ENCODE assay signal across 1 cellular context in the genomic region with DNA sequence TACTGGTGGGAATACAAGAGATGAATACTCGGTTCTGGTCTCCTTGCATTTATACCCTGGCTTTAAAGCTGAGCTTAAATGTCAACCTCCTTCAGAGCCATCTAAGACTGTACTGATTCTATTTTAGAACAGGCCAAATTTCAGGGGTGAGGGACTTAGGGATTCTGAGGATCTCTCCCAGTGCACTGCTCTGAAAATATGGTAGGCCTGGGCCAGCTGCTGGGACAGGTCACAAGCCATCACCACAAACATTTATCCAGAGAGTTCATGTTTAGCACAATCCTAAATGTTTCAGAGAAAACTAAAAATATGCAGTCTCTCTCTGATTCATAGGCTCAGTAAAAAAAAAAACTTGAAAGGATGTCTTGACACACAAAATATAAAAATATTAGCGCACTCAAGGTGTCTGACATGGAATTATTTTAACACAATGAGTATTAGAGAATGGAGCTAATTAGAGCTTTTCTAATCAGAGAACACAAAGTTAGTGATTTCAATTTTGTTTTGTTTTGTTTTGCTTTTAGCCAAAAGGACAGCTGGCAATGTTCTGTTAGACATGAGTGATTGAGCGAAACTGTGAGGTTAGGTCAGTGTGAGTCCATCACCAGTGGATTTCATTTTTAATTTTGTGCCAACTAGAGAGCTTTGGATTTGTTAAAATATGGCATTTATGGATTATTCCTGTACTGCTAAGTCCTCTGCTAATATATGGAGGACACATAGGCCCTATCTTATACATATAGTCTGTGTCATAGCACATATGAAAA.
TF ChIP-seq lines count a peak whose summit lies in the region.

No MANE protein-coding gene starts in this region.

TF ChIP-seq in IMR-90, 13 proteins besides CTCF, POLR2A, EP300 and RAD21 (continued from another document):
- TF ChIP-seq, protein P1, sequence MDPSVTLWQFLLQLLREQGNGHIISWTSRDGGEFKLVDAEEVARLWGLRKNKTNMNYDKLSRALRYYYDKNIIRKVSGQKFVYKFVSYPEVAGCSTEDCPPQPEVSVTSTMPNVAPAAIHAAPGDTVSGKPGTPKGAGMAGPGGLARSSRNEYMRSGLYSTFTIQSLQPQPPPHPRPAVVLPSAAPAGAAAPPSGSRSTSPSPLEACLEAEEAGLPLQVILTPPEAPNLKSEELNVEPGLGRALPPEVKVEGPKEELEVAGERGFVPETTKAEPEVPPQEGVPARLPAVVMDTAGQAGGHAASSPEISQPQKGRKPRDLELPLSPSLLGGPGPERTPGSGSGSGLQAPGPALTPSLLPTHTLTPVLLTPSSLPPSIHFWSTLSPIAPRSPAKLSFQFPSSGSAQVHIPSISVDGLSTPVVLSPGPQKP (IDR thresholded peaks at IDR 0.05; ENCODE audit: borderline replicate concordance, low read depth, low read length): no peak
- TF ChIP-seq CEBPB (IDR thresholded peaks at IDR 0.05; ENCODE audit: low read depth, low read length): no peak
